ENCODE assay signal across 21 cellular contexts in the genomic region with DNA sequence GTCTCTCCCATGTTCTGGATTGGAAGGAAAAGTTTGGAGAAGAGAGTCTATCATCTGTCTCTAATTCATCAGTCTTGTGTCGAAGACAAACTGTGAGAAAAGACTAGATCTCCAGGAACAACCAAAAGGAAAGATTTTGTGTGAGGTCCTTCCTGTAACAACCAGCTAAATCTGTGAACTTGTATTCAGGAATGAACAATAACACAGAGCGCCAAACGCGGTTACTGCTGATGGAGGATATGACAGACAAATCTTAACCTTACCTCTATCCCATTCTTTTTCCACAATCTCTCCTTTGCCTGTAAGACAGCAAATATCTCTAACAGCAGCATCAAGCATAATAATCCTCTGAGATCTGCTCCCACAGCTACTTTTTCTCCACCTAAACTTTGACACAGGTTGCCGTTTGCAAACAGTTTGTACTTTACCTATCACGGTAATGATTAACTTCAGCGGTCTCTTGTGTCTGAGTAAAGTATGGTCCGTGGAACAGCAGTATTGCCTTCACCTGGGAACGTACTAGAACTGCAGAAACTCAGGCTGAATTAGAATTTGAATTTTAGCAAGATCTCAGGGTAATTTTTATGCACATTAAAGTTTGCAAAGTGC.
DNase-seq lines count a peak whose midpoint lies in the region; ATAC-seq and TF ChIP-seq lines count a peak whose summit lies in the region.
"Had no signal": no experiment of that assay in that cellular context is flagged by ENCODE, and none has a peak within 500 bp of the region (broad histone marks: within the 10 kb centered on the region; RNA-seq: fewer than 3 reads in every experiment).

No MANE protein-coding gene starts in this region.

- H3K9me3 Mint-ChIP-seq in progenitor cell of endocrine pancreas (ENCODE audit: low read depth) (peaks cover 3% of the 10 kb centered on the region), endodermal cell (no peaks in the 10 kb centered on the region)
- H3K9me3 Mint-ChIP-seq: H9 had no signal

- no peak overlapping the region for H3K27ac ChIP-seq in endodermal cell (ENCODE audit: low read depth, low read length)
- no peak overlapping the region for H3K27ac ChIP-seq in osteoblast (ENCODE audit: low read depth, low read length)
- H3K27ac ChIP-seq: HL-60, SJCRH30 had no signal

- H3K36me3 Mint-ChIP-seq in progenitor cell of endocrine pancreas (ENCODE audit: insufficient read depth) (no peaks in the 10 kb centered on the region), endodermal cell (ENCODE audit: low read depth) (no peaks in the 10 kb centered on the region)
- H3K36me3 Mint-ChIP-seq: CD14-positive monocyte had no signal

- no peak overlapping the region for H3K4me2 ChIP-seq in osteoblast (ENCODE audit: insufficient read depth, low read length)

- H3K9me3 ChIP-seq in endodermal cell (ENCODE audit: control insufficient read depth, low read length) (no peaks in the 10 kb centered on the region), BE2C (no peaks in the 10 kb centered on the region; the same call in 1 of the 2 replicates), osteoblast (ENCODE audit: low read depth, low read length) (no peaks in the 10 kb centered on the region)
- H3K9me3 ChIP-seq: SJCRH30 had no signal

- no peaks in the 10 kb centered on the region for H3K79me2 ChIP-seq in osteoblast (ENCODE audit: insufficient read depth, low read length)

- H3K4me1 ChIP-seq in endodermal cell (ENCODE audit: control insufficient read depth, insufficient read depth, low read length) (no peaks in the 10 kb centered on the region), BE2C (no peaks in the 10 kb centered on the region), osteoblast (ENCODE audit: insufficient read depth, low read length) (no peaks in the 10 kb centered on the region)
- H3K4me1 ChIP-seq: SJCRH30 had no signal

- DNase-seq in DMS53 (lab: John Stamatoyannopoulos, UW) (peak; percentile 52), SW480 (ENCODE audit: low spot score) (peak; percentile 7), left colon (peak in 1 of 2 donors; percentile 6), progenitor cell of endocrine pancreas (ENCODE audit: low spot score, unreplicated experiment) (no peak), endodermal cell (no peak), BE2C (no peak), osteoblast (ENCODE audit: insufficient read length, low spot score, missing footprints) (no peak)
- DNase-seq in NK-92 treated with Interleukin-12 subunit alpha and Interleukin-12 subunit beta, amount 100 ng/mL, for 24 hours (lab: John Stamatoyannopoulos, UW), result no peak
- DNase-seq: DMS79, H9, HFFc6, NCI-H1105, NCI-H2081, NCI-H2171, NCI-H345, NCI-H524, NCI-H82, SJCRH30 had no signal

- H3K4me3 Mint-ChIP-seq in progenitor cell of endocrine pancreas (ENCODE audit: low read depth), result peak overlapping the region; percentile 30
- no peak overlapping the region for H3K4me3 Mint-ChIP-seq in endodermal cell
- H3K4me3 Mint-ChIP-seq: CD14-positive monocyte, H9, HFFc6, IgD-negative memory B cell had no signal

- WGBS in endodermal cell (ENCODE audit: insufficient coverage in 1 of 2, insufficient read length in 1 of 2), 2 experiments, result 91 to 93% methylated on average over 8 to 9 of the region's 9 CpGs

- H4K20me1 ChIP-seq in osteoblast (ENCODE audit: insufficient read depth, low read length), result no peaks in the 10 kb centered on the region

- no peak overlapping the region for H3K9ac ChIP-seq in endodermal cell (ENCODE audit: extremely low read depth, low read length, poor library complexity, severe bottlenecking)

- no peak overlapping the region for H3K4me3 ChIP-seq in endodermal cell (ENCODE audit: low read length)
- no peak overlapping the region for H3K4me3 ChIP-seq in BE2C (ENCODE audit: low read depth, low read length)
- H3K4me3 ChIP-seq in osteoblast (ENCODE audit: insufficient read depth, low read length), result no peak overlapping the region
- H3K4me3 ChIP-seq: SJCRH30 had no signal

- TF ChIP-seq CTCF in progenitor cell of endocrine pancreas (IDR thresholded peaks at IDR 0.05; ENCODE audit: unreplicated experiment) (no peak), endodermal cell (conservative IDR thresholded peaks at IDR 0.05) (no peak), BE2C (IDR thresholded peaks at IDR 0.05; ENCODE audit: low read depth, low read length) (no peak), osteoblast (IDR thresholded peaks at IDR 0.05; ENCODE audit: extremely low read depth, low read depth, low read length) (no peak)

- H3K36me3 ChIP-seq in endodermal cell (ENCODE audit: control insufficient read depth, insufficient read depth, low read length), result no peaks in the 10 kb centered on the region
- no peaks in the 10 kb centered on the region for H3K36me3 ChIP-seq in BE2C
- no peaks in the 10 kb centered on the region for H3K36me3 ChIP-seq in osteoblast (ENCODE audit: insufficient read depth, low read length)
- H3K36me3 ChIP-seq: SJCRH30 had no signal

- H3K27me3 Mint-ChIP-seq in progenitor cell of endocrine pancreas (no peaks in the 10 kb centered on the region), endodermal cell (ENCODE audit: insufficient read depth) (no peaks in the 10 kb centered on the region)
- H3K27me3 Mint-ChIP-seq: IgD-negative memory B cell had no signal

- intact Hi-C loops in left colon (cut with DNase I, micrococcal nuclease), result no loop called here

- no peak overlapping the region for H3K27ac Mint-ChIP-seq in progenitor cell of endocrine pancreas
- H3K27ac Mint-ChIP-seq in endodermal cell, result no peak overlapping the region
- H3K27ac Mint-ChIP-seq: CD14-positive monocyte, H9, HFFc6, IgD-negative memory B cell had no signal

- no peaks in the 10 kb centered on the region for H3K27me3 ChIP-seq in endodermal cell (ENCODE audit: control insufficient read depth, insufficient read depth, low read length, poor library complexity, severe bottlenecking)
- H3K27me3 ChIP-seq in BE2C, result no peaks in the 10 kb centered on the region
- H3K27me3 ChIP-seq in osteoblast (ENCODE audit: insufficient read depth, low read length), result no peaks in the 10 kb centered on the region
- H3K27me3 ChIP-seq: SJCRH30 had no signal

- H2AFZ ChIP-seq in osteoblast (ENCODE audit: low read length), result no peak overlapping the region

- H3K4me1 Mint-ChIP-seq in progenitor cell of endocrine pancreas (ENCODE audit: low read depth) (peaks cover 13% of the 10 kb centered on the region), endodermal cell (peaks cover 11% of the 10 kb centered on the region)
- H3K4me1 Mint-ChIP-seq: CD14-positive monocyte, IgD-negative memory B cell had no signal

- ATAC-seq in left colon, result peak; percentile 99

Comparison
In these comparisons a context has a peak if more than half of its experiments do, and no peak if none do; other contexts are left out.
1. DNase-seq: peak in DMS53 (single experiment) and SW480 (single experiment); none in progenitor cell of endocrine pancreas (single experiment), endodermal cell (single experiment), NK-92 treated with Interleukin-12 subunit alpha and Interleukin-12 subunit beta, amount 100 ng/mL, for 24 hours (single experiment), BE2C (single experiment) and osteoblast (single experiment).